In the genomic region with DNA sequence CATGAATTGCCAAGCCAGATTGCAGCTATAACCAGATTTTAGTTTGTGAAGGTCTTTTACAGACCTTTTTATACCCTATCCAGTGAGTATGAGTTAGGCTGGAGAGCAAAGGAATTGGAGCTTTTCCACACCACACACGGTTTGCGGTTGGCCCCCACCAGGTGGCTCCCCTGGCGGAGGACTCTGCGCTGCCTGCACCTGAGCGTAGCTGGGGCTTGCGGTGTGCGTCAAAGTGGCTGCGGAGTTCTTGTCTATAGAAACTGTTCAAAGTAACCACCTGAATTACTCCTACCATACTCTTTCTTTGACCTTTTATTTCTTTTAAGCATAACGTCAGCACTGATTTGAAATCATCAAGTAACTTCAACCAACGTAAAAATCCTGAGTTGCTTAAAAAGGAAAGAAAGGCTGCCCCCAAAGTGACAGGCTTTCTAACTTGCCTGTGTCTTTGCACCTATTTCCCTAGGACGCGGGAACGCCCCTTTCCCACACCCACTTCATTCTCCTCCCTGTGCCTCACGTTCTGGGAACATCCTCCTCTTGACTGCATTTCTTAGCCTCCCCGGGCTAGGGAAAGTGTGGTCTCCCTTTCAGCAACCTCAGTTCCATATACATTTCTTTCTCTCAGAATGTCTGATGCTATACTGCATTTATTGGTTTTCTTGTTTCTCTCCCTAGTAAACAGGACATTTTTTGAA, we compare ENCODE assay signal across 11 cellular contexts. TPM values are rescaled to one million over a fixed set of nuclear protein-coding genes. Genes with fewer than 3 reads are reported as not detected.
DNase-seq lines count a peak whose midpoint lies in the region; ATAC-seq and TF ChIP-seq lines count a peak whose summit lies in the region.
"Had no signal": no experiment of that assay in that cellular context is flagged by ENCODE, and none has a peak within 500 bp of the region (broad histone marks: within the 10 kb centered on the region; RNA-seq: fewer than 3 reads in every experiment).

No MANE protein-coding gene starts in this region.

- H3K27me3 Mint-ChIP-seq in activated naive CD4-positive, alpha-beta T cell treated with anti-CD3 and anti-CD28 coated beads, Interleukin-2, amount 50 U/mL, for 24 hours, result peaks cover 31% of the 10 kb centered on the region
- peaks cover 43% of the 10 kb centered on the region for H3K27me3 Mint-ChIP-seq in activated T-helper 1 cell treated with anti-CD3 and anti-CD28 coated beads, Interleukin-12 subunit alpha, Interleukin-12 subunit beta, Interleukin-2, Interleukin-4 antibody, amounts not matched to agents 30 ng/mL and 10 ng/mL and 1 ng/mL, durations not matched to agents 14 hours and 24 hours and 36 hours (ENCODE audit: insufficient read depth)

- TF ChIP-seq CTCF in suprapubic skin (IDR thresholded peaks at IDR 0.05), result no peak

- peaks cover 8% of the 10 kb centered on the region for H3K27me3 ChIP-seq in suprapubic skin

- no peak overlapping the region for H3K27ac Mint-ChIP-seq in activated naive CD4-positive, alpha-beta T cell treated with anti-CD3 and anti-CD28 coated beads, Interleukin-2, amount 50 U/mL, for 24 hours
- H3K27ac Mint-ChIP-seq in activated T-helper 1 cell treated with anti-CD3 and anti-CD28 coated beads, Interleukin-12 subunit alpha, Interleukin-12 subunit beta, Interleukin-2, Interleukin-4 antibody, amounts not matched to agents 30 ng/mL and 10 ng/mL and 1 ng/mL, durations not matched to agents 14 hours and 24 hours and 36 hours, result no peak overlapping the region

- H3K27ac ChIP-seq in suprapubic skin, result no peak overlapping the region

- intact Hi-C loops in activated T-helper 1 cell treated with anti-CD3 and anti-CD28 coated beads, Interleukin-12 subunit alpha, Interleukin-12 subunit beta, Interleukin-2, Interleukin-4 antibody, amounts not matched to agents 30 ng/mL and 10 ng/mL and 1 ng/mL, durations not matched to agents 14 hours and 24 hours and 36 hours (cut with micrococcal nuclease), result loop anchor here (1.0 kb wide), 2 partner anchors 15 to 1192 kb away; no protein-coding TSS in a partner anchor

- peak overlapping the region; percentile 88 for H3K4me3 Mint-ChIP-seq in activated naive CD4-positive, alpha-beta T cell treated with anti-CD3 and anti-CD28 coated beads, Interleukin-2, amount 50 U/mL, for 24 hours
- peak overlapping the region; percentile 89 for H3K4me3 Mint-ChIP-seq in activated T-helper 1 cell treated with anti-CD3 and anti-CD28 coated beads, Interleukin-12 subunit alpha, Interleukin-12 subunit beta, Interleukin-2, Interleukin-4 antibody, amounts not matched to agents 30 ng/mL and 10 ng/mL and 1 ng/mL, durations not matched to agents 14 hours and 24 hours and 36 hours

- H3K36me3 Mint-ChIP-seq in activated naive CD4-positive, alpha-beta T cell treated with anti-CD3 and anti-CD28 coated beads, Interleukin-2, amount 50 U/mL, for 24 hours, result no peaks in the 10 kb centered on the region
- H3K36me3 Mint-ChIP-seq in activated T-helper 1 cell treated with anti-CD3 and anti-CD28 coated beads, Interleukin-12 subunit alpha, Interleukin-12 subunit beta, Interleukin-2, Interleukin-4 antibody, amounts not matched to agents 30 ng/mL and 10 ng/mL and 1 ng/mL, durations not matched to agents 14 hours and 24 hours and 36 hours (ENCODE audit: low read depth), result no peaks in the 10 kb centered on the region

- no peaks in the 10 kb centered on the region for H3K36me3 ChIP-seq in suprapubic skin

- no peak for TF ChIP-seq POLR2A in suprapubic skin (IDR thresholded peaks at IDR 0.05)

- no peak for DNase-seq in activated naive CD4-positive, alpha-beta T cell treated with Interleukin-2 at 50 U/mL for 16 hours
- DNase-seq in activated T-helper 1 cell treated with anti-CD3 and anti-CD28 coated beads, Interleukin-12 subunit alpha, Interleukin-12 subunit beta, Interleukin-2, Interleukin-4 antibody, amounts not matched to agents 30 ng/mL and 10 ng/mL and 1 ng/mL, durations not matched to agents 14 hours and 24 hours and 36 hours (ENCODE audit: low spot score), result no peak
- DNase-seq in iPS-NIHi7 (ENCODE audit: extremely low spot score) (peak; percentile 38), suprapubic skin (ENCODE audit: low spot score in 2 of 2) (no peak), NCI-H1930 (lab: John Stamatoyannopoulos, UW) (no peak), LoVo (ENCODE audit: low spot score) (no peak)
- DNase-seq: foreskin melanocyte, NCI-H1436 treated with DMSO at 0.1 percent for 48 hours had no signal

- peaks cover 15% of the 10 kb centered on the region for H3K4me1 Mint-ChIP-seq in activated naive CD4-positive, alpha-beta T cell treated with anti-CD3 and anti-CD28 coated beads, Interleukin-2, amount 50 U/mL, for 24 hours
- peaks cover 17% of the 10 kb centered on the region for H3K4me1 Mint-ChIP-seq in activated T-helper 1 cell treated with anti-CD3 and anti-CD28 coated beads, Interleukin-12 subunit alpha, Interleukin-12 subunit beta, Interleukin-2, Interleukin-4 antibody, amounts not matched to agents 30 ng/mL and 10 ng/mL and 1 ng/mL, durations not matched to agents 14 hours and 24 hours and 36 hours (ENCODE audit: low read depth)

- peak overlapping the region; percentile 48 for H3K4me3 ChIP-seq in suprapubic skin
- H3K4me3 ChIP-seq: lung had no signal

- WGBS in suprapubic skin, result 51% methylated on average over 15 of the region's 15 CpGs

- H3K9me3 ChIP-seq in suprapubic skin, result no peaks in the 10 kb centered on the region

- H3K9me3 Mint-ChIP-seq in activated naive CD4-positive, alpha-beta T cell treated with anti-CD3 and anti-CD28 coated beads, Interleukin-2, amount 50 U/mL, for 24 hours, result no peaks in the 10 kb centered on the region
- H3K9me3 Mint-ChIP-seq in activated T-helper 1 cell treated with anti-CD3 and anti-CD28 coated beads, Interleukin-12 subunit alpha, Interleukin-12 subunit beta, Interleukin-2, Interleukin-4 antibody, amounts not matched to agents 30 ng/mL and 10 ng/mL and 1 ng/mL, durations not matched to agents 14 hours and 24 hours and 36 hours, result no peaks in the 10 kb centered on the region

- ATAC-seq in GM18517 (IDR thresholded peaks at IDR 0.05; ENCODE audit: unreplicated experiment), result no peak

- TF ChIP-seq EP300 in suprapubic skin (IDR thresholded peaks at IDR 0.05), result no peak

- H3K4me1 ChIP-seq in suprapubic skin, result peaks cover 29% of the 10 kb centered on the region

RNA-seq across cellular contexts. Expression of a gene that starts 47.6 kb away (rescaled TPM):
- total RNA-seq in activated T-helper 1 cell treated with anti-CD3 and anti-CD28 coated beads, Interleukin-12 subunit alpha, Interleukin-12 subunit beta, Interleukin-2, Interleukin-4 antibody, amounts not matched to agents 30 ng/mL and 10 ng/mL and 1 ng/mL, durations not matched to agents 14 hours and 24 hours and 36 hours, result not detected in 2 replicates
- not detected for total RNA-seq in suprapubic skin
